Comparison of ENCODE assay signal across 8 cellular contexts in genomic region chr20:51660741-51661608, GRCh38.
A peak's percentile ranks its signal among the peaks of the same experiment; 100 is the strongest.
DNase-seq lines count a peak whose midpoint lies in the region; ATAC-seq, FAIRE-seq and TF ChIP-seq lines count a peak whose summit lies in the region.
"Had no signal": no experiment of that assay in that cellular context is flagged by ENCODE, and none has a peak within 500 bp of the region (broad histone marks: within the 10 kb centered on the region; RNA-seq: fewer than 3 reads in every experiment).

No MANE protein-coding gene starts in this region.

- H3K4me3 ChIP-seq in RWPE2 (ENCODE audit: severe bottlenecking), result no peak overlapping the region
- H3K4me3 ChIP-seq in esophagus squamous epithelium, result no peak overlapping the region
- H3K4me3 ChIP-seq in skeletal muscle satellite cell (ENCODE audit: low read length), result no peak overlapping the region

- H3K4me1 ChIP-seq in RWPE2 (ENCODE audit: insufficient read depth, poor library complexity, severe bottlenecking), result peaks cover 15% of the 10 kb centered on the region
- peaks cover 6 to 32% (median 19%) of the 10 kb centered on the region in 3 donors for H3K4me1 ChIP-seq in esophagus squamous epithelium
- H3K4me1 ChIP-seq in skeletal muscle satellite cell (ENCODE audit: control insufficient read depth, insufficient read depth, low read length), result peaks cover 20% of the 10 kb centered on the region

- intact Hi-C loops in esophagus squamous epithelium (cut with DNase I), result no loop called here

- ATAC-seq in RWPE2 (ENCODE audit: low read depth) (peak; percentile 91), GM21529 (IDR thresholded peaks at IDR 0.05; ENCODE audit: unreplicated experiment) (no peak)

- TF ChIP-seq CTCF in RWPE2 (IDR thresholded peaks at IDR 0.05; ENCODE audit: poor library complexity, severe bottlenecking) (no peak), esophagus squamous epithelium (IDR thresholded peaks at IDR 0.05) (no peak)

- peak; percentile 40 for DNase-seq in H54 (ENCODE audit: insufficient read length, low spot score)
- no peak for DNase-seq in RWPE2 (ENCODE audit: low spot score)
- DNase-seq in esophagus squamous epithelium (lab: John Stamatoyannopoulos, UW), result no peak
- DNase-seq in NCI-H1694 (lab: John Stamatoyannopoulos, UW), result no peak
- no peak for DNase-seq in GM12892 (ENCODE audit: insufficient read length)
- DNase-seq: Kasumi-1 had no signal

- H3K9me3 ChIP-seq in RWPE2 (ENCODE audit: severe bottlenecking) (no peaks in the 10 kb centered on the region), esophagus squamous epithelium (no peaks in the 10 kb centered on the region), skeletal muscle satellite cell (replicated peaks; ENCODE audit: low read length) (no peaks in the 10 kb centered on the region)

- H3K27ac ChIP-seq in RWPE2 (ENCODE audit: poor library complexity, severe bottlenecking) (peak overlapping the region; percentile 56), esophagus squamous epithelium (peak overlapping the region; percentile 5 to 76 (median 40))

- peak overlapping the region; percentile 3 for H3K9ac ChIP-seq in skeletal muscle satellite cell (ENCODE audit: low read depth, low read length)

- H3K4me2 ChIP-seq in skeletal muscle satellite cell (ENCODE audit: low read length), result no peak overlapping the region

- WGBS in esophagus squamous epithelium, 2 donors, result 27 to 39% methylated on average over 5 to 6 of the region's 6 CpGs

- H3K36me3 ChIP-seq in RWPE2 (ENCODE audit: low read depth), result no peaks in the 10 kb centered on the region
- peaks cover 0 to 18% (median 0%) of the 10 kb centered on the region in 3 donors for H3K36me3 ChIP-seq in esophagus squamous epithelium
- H3K36me3 ChIP-seq in skeletal muscle satellite cell (ENCODE audit: insufficient read depth, low read length), result no peaks in the 10 kb centered on the region

- no peak for FAIRE-seq in H54 (lab: Jason Lieb, UNC)
- FAIRE-seq in GM12892 (lab: Jason Lieb, UNC), result no peak

- no peaks in the 10 kb centered on the region for H3K27me3 ChIP-seq in RWPE2 (ENCODE audit: insufficient read depth, poor library complexity, severe bottlenecking)
- H3K27me3 ChIP-seq in esophagus squamous epithelium, result no peaks in the 10 kb centered on the region
- H3K27me3 ChIP-seq in skeletal muscle satellite cell (ENCODE audit: control insufficient read depth, insufficient read depth, low read length), result no peaks in the 10 kb centered on the region

- TF ChIP-seq POLR2A in H54 (IDR thresholded peaks at IDR 0.05; ENCODE audit: low read depth, low read length) (no peak), esophagus squamous epithelium (IDR thresholded peaks at IDR 0.05) (no peak), GM12892 (IDR thresholded peaks at IDR 0.05; ENCODE audit: low read depth, low read length) (no peak)
